ENCODE assay signal across 16 cellular contexts in genomic region chr14:51014086-51014485, GRCh38.
DNase-seq lines count a peak whose midpoint lies in the region; ATAC-seq and TF ChIP-seq lines count a peak whose summit lies in the region.
"Had no signal": no experiment of that assay in that cellular context is flagged by ENCODE, and none has a peak within 500 bp of the region (broad histone marks: within the 10 kb centered on the region; RNA-seq: fewer than 3 reads in every experiment).

No MANE protein-coding gene starts in this region.

- no peak overlapping the region for H3K27ac ChIP-seq in heart left ventricle
- no peak overlapping the region for H3K27ac ChIP-seq in right atrium auricular region
- H3K27ac ChIP-seq: epithelial cell of prostate had no signal

- no peaks in the 10 kb centered on the region for H3K36me3 ChIP-seq in heart left ventricle
- H3K36me3 ChIP-seq in right atrium auricular region: no peaks in the 10 kb centered on the region

- WGBS in heart left ventricle, 4 donors: 61 to 73% (median 67%) methylated on average over 2 of the region's 2 CpGs

- no peak overlapping the region for H3K4me3 ChIP-seq in heart left ventricle
- H3K4me3 ChIP-seq in right atrium auricular region: no peak overlapping the region
- no peak overlapping the region for H3K4me3 ChIP-seq in cardiac fibroblast (replicated peaks in 1 of 2; ENCODE audit: low read depth in 2 of 2, low read length in 2 of 2)
- H3K4me3 ChIP-seq: HAP-1 had no signal

- ATAC-seq in heart left ventricle (peak; percentile 26 to 87 (median 72)), left colon (peak; percentile 28)
- ATAC-seq in stimulated activated memory B cell treated with anti-CD40 and anti-IgM and Interleukin-4, amounts not matched to agents 10 μg/mL and 1 μg/mL and 100 μg/mL, for 72 hours: no peak
- ATAC-seq: activated naive CD8-positive, alpha-beta T cell treated with anti-CD3 and anti-CD28 coated beads, Interleukin-2, amount 50 U/mL, for 24 hours; left lobe of liver; T-helper 17 cell had no signal

- TF ChIP-seq POLR2A in heart left ventricle (IDR thresholded peaks at IDR 0.05): no peak

- no peaks in the 10 kb centered on the region for H3K4me1 Mint-ChIP-seq in stimulated activated memory B cell treated with anti-CD40 and anti-IgM and Interleukin-4, amounts not matched to agents 10 μg/mL and 1 μg/mL and 100 μg/mL, for 72 hours
- H3K4me1 Mint-ChIP-seq: activated naive CD8-positive, alpha-beta T cell treated with anti-CD3 and anti-CD28 coated beads, Interleukin-2, amount 50 U/mL, for 24 hours; B cell; T-helper 17 cell had no signal

- no peaks in the 10 kb centered on the region for H3K9me3 ChIP-seq in heart left ventricle
- H3K9me3 ChIP-seq in right atrium auricular region: no peaks in the 10 kb centered on the region

- no peaks in the 10 kb centered on the region for H3K36me3 Mint-ChIP-seq in stimulated activated memory B cell treated with anti-CD40 and anti-IgM and Interleukin-4, amounts not matched to agents 10 μg/mL and 1 μg/mL and 100 μg/mL, for 72 hours

- H3K4me1 ChIP-seq in heart left ventricle (peaks cover 0 to 12% (median 0%) of the 10 kb centered on the region in 12 donors), right atrium auricular region (no peaks in the 10 kb centered on the region)
- H3K4me1 ChIP-seq: HAP-1 had no signal

- H3K27me3 Mint-ChIP-seq in stimulated activated memory B cell treated with anti-CD40 and anti-IgM and Interleukin-4, amounts not matched to agents 10 μg/mL and 1 μg/mL and 100 μg/mL, for 72 hours: no peaks in the 10 kb centered on the region
- H3K27me3 Mint-ChIP-seq: activated naive CD8-positive, alpha-beta T cell treated with anti-CD3 and anti-CD28 coated beads, Interleukin-2, amount 50 U/mL, for 24 hours; B cell had no signal

- peak in 1 of 5 donors; percentile 36 for DNase-seq in heart left ventricle
- DNase-seq in right atrium auricular region (ENCODE audit: low spot score): no peak
- DNase-seq in cardiac fibroblast (ENCODE audit: low read depth in 2 of 2): peak; percentile 75 to 87
- no peak for DNase-seq in left colon
- DNase-seq in NCI-H2107 (lab: John Stamatoyannopoulos, UW): no peak
- no peak for DNase-seq in germinal center (ENCODE audit: low spot score)
- DNase-seq in NCI-H2081 treated with DMSO at 0.1 percent for 48 hours (lab: John Stamatoyannopoulos, UW): no peak
- DNase-seq: activated CD8-positive, alpha-beta memory T cell treated with anti-CD3 and anti-CD28 coated beads for 24 hours; activated naive CD8-positive, alpha-beta T cell treated with anti-CD3 and anti-CD28 coated beads, Interleukin-2, amount 50 U/mL, for 24 hours; NCI-H1092; T-helper 17 cell had no signal

- H3K4me3 Mint-ChIP-seq in stimulated activated memory B cell treated with anti-CD40 and anti-IgM and Interleukin-4, amounts not matched to agents 10 μg/mL and 1 μg/mL and 100 μg/mL, for 72 hours: no peak overlapping the region
- H3K4me3 Mint-ChIP-seq: activated naive CD8-positive, alpha-beta T cell treated with anti-CD3 and anti-CD28 coated beads, Interleukin-2, amount 50 U/mL, for 24 hours; B cell; T-helper 17 cell had no signal

- H3K27me3 ChIP-seq in heart left ventricle: no peaks in the 10 kb centered on the region
- H3K27me3 ChIP-seq in right atrium auricular region: no peaks in the 10 kb centered on the region

- H3K27ac Mint-ChIP-seq in stimulated activated memory B cell treated with anti-CD40 and anti-IgM and Interleukin-4, amounts not matched to agents 10 μg/mL and 1 μg/mL and 100 μg/mL, for 72 hours: no peak overlapping the region
- H3K27ac Mint-ChIP-seq: activated naive CD8-positive, alpha-beta T cell treated with anti-CD3 and anti-CD28 coated beads, Interleukin-2, amount 50 U/mL, for 24 hours; B cell; T-helper 17 cell had no signal

- intact Hi-C loops in heart left ventricle (cut with DNase I) (no loop called here), left colon (cut with DNase I, micrococcal nuclease) (no loop called here)

- TF ChIP-seq CTCF in heart left ventricle (IDR thresholded peaks at IDR 0.05) (no peak), right atrium auricular region (IDR thresholded peaks at IDR 0.05) (no peak), cardiac fibroblast (IDR thresholded peaks at IDR 0.05; ENCODE audit: low read depth, low read length) (no peak)

- H3K9me3 Mint-ChIP-seq in stimulated activated memory B cell treated with anti-CD40 and anti-IgM and Interleukin-4, amounts not matched to agents 10 μg/mL and 1 μg/mL and 100 μg/mL, for 72 hours: no peaks in the 10 kb centered on the region
- H3K9me3 Mint-ChIP-seq: activated naive CD8-positive, alpha-beta T cell treated with anti-CD3 and anti-CD28 coated beads, Interleukin-2, amount 50 U/mL, for 24 hours had no signal

Comparison
In these comparisons a context has a peak if more than half of its experiments do, and no peak if none do; other contexts are left out.
1. DNase-seq: peak in cardiac fibroblast (2 of 2); none in right atrium auricular region (single experiment), left colon (0 of 2), NCI-H2107 (single experiment), germinal center (single experiment) and NCI-H2081 treated with DMSO at 0.1 percent for 48 hours (single experiment).